In genomic region chr2:176804392-176804791, GRCh38 we compare ENCODE assay signal across 17 cellular contexts.
DNase-seq lines count a peak whose midpoint lies in the region; FAIRE-seq and TF ChIP-seq lines count a peak whose summit lies in the region.
"Had no signal": no experiment of that assay in that cellular context is flagged by ENCODE, and none has a peak within 500 bp of the region (broad histone marks: within the 10 kb centered on the region; RNA-seq: fewer than 3 reads in every experiment).

No MANE protein-coding gene starts in this region.

- no peak overlapping the region for H3K4me3 ChIP-seq in H1 (ENCODE audit: extremely low read depth in 1 of 4, insufficient read depth in 2 of 4, low read depth in 3 of 4, low read length in 4 of 4)
- H3K4me3 ChIP-seq: GM23338 had no signal

- H3K9me3 ChIP-seq in H1 (ENCODE audit: insufficient read depth in 2 of 2, low read depth in 1 of 2, low read length in 1 of 2): no peaks in the 10 kb centered on the region
- H3K9me3 ChIP-seq: BE2C had no signal

- H3K56ac ChIP-seq in H1 (replicated peaks; ENCODE audit: insufficient read length, low read depth, low read length): no peak overlapping the region

- no peak overlapping the region for H3K4me2 ChIP-seq in H1 (ENCODE audit: insufficient read depth in 1 of 2, low read depth in 2 of 2, low read length in 2 of 2)
- H3K4me2 ChIP-seq: GM23338 had no signal

- POLR2A ChIA-PET in H1 (lab: Charles Lee; ENCODE audit: partially characterized antibody): interaction anchor here (0.6 kb wide), 1 partner anchor 132 kb away, joined by 3 read pairs; no protein-coding TSS in a partner anchor

- no peak for FAIRE-seq in H1 (lab: Jason Lieb, UNC)
- FAIRE-seq: A204.1, D721Med, GM12891 had no signal

- CTCF ChIA-PET in H1 (lab: Charles Lee; ENCODE audit: partially characterized antibody): interaction anchor here (0.7 to 3.5 kb wide), 7 partner anchors 10 to 153 kb away, joined by 3 to 19 read pairs (median 4); no protein-coding TSS in a partner anchor

- no peak overlapping the region for H4K91ac ChIP-seq in H1 (replicated peaks; ENCODE audit: insufficient read length, low read length)

- H3K18ac ChIP-seq in H1 (ENCODE audit: extremely low read depth, low read length): no peak overlapping the region

- no peak overlapping the region for H2BK120ac ChIP-seq in H1 (replicated peaks; ENCODE audit: low read depth, low read length)

- no peak overlapping the region for H2BK20ac ChIP-seq in H1 (ENCODE audit: low read length)

- no peak overlapping the region for H2BK5ac ChIP-seq in H1 (ENCODE audit: low read depth, low read length)

- H3K79me1 ChIP-seq in H1 (ENCODE audit: low read depth, low read length): no peaks in the 10 kb centered on the region

- H4K8ac ChIP-seq in H1 (ENCODE audit: extremely low read depth, insufficient read depth, low read length): no peak overlapping the region

- no peak for TF ChIP-seq EP300 in H1 (IDR thresholded peaks at IDR 0.05; ENCODE audit: borderline replicate concordance in 1 of 2, low read depth in 2 of 2, low read length in 2 of 2)

- no peak overlapping the region for H3K4ac ChIP-seq in H1 (replicated peaks; ENCODE audit: insufficient read length, low read depth, low read length)

- 77% methylated on average over 2 of the region's 2 CpGs; no CpG with 5 or more reads in 1 of the 2 experiments for WGBS in H1 (ENCODE audit: extremely low coverage in 1 of 2, insufficient coverage in 1 of 2, insufficient read length in 1 of 2, insufficient replicate concordance in 2 of 2, low coverage in 1 of 2, low lambda C conversion rate in 2 of 2, missing lambda C conversion rate in 1 of 2), 2 experiments

- TF ChIP-seq CTCF in H1 (IDR thresholded peaks at IDR 0.05; ENCODE audit: control extremely low read depth in 1 of 3, insufficient read depth in 1 of 3, low read depth in 1 of 3, low read length in 3 of 3): no peak

- no peak for TF ChIP-seq POLR2A in H1 (IDR thresholded peaks at IDR 0.05; ENCODE audit: control extremely low read depth in 1 of 2, low read depth in 2 of 2, low read length in 2 of 2)

- no peak overlapping the region for H2BK15ac ChIP-seq in H1 (ENCODE audit: low read length)

- no peaks in the 10 kb centered on the region for H3K36me3 ChIP-seq in H1 (ENCODE audit: control insufficient read depth in 2 of 4, insufficient read depth in 4 of 4, low read length in 3 of 4)
- H3K36me3 ChIP-seq: BE2C had no signal

- TF ChIP-seq RAD21 in H1 (IDR thresholded peaks at IDR 0.05 in 1 of 2, conservative IDR thresholded peaks at IDR 0.05 in 1 of 2; ENCODE audit: low read depth in 2 of 2, low read length in 2 of 2): no peak

- no peak overlapping the region for H3K27ac ChIP-seq in H1 (ENCODE audit: low read depth, low read length)
- H3K27ac ChIP-seq: C4-2B had no signal

- H3K79me2 ChIP-seq in H1 (ENCODE audit: control insufficient read depth in 1 of 2, insufficient read depth in 2 of 2, low read length in 2 of 2): no peaks in the 10 kb centered on the region

- H3K14ac ChIP-seq in H1 (ENCODE audit: insufficient read length): no peak overlapping the region

- no peak overlapping the region for H2BK12ac ChIP-seq in H1 (ENCODE audit: low read depth, low read length)

- H3K23me2 ChIP-seq in H1 (ENCODE audit: low read depth, low read length): no peaks in the 10 kb centered on the region

- no peak overlapping the region for H4K5ac ChIP-seq in H1 (ENCODE audit: insufficient read length, low read depth, low read length)

- H3K9ac ChIP-seq in H1 (replicated peaks in 1 of 4; ENCODE audit: extremely low read depth in 1 of 4, low read depth in 3 of 4, low read length in 3 of 4): no peak overlapping the region

- DNase-seq in NCI-H510A treated with DMSO at 0.1 percent for 48 hours (lab: John Stamatoyannopoulos, UW) (peak; percentile 37), NCI-H510A (lab: John Stamatoyannopoulos, UW) (no peak), DMS153 (lab: John Stamatoyannopoulos, UW) (peak; percentile 53), NCI-H2029 treated with DMSO at 0.1 percent for 48 hours (lab: John Stamatoyannopoulos, UW) (peak; percentile 21), H1 (ENCODE audit: low read depth in 1 of 2, low spot score in 2 of 2) (no peak), putamen (ENCODE audit: low spot score) (no peak), amygdala (lab: John Stamatoyannopoulos, UW) (no peak)
- DNase-seq: BE2C; CD4-positive, alpha-beta memory T cell; DMS79; H9; IMR-90 had no signal

- no peaks in the 10 kb centered on the region for H4K20me1 ChIP-seq in H1 (replicated peaks in 1 of 2; ENCODE audit: control insufficient read depth in 1 of 2, insufficient read depth in 2 of 2, low read length in 2 of 2)

- no peaks in the 10 kb centered on the region for H3K4me1 ChIP-seq in H1 (replicated peaks in 1 of 4; ENCODE audit: control insufficient read depth in 3 of 4, insufficient read depth in 4 of 4, low read length in 3 of 4)
- H3K4me1 ChIP-seq: BE2C had no signal

- no peak overlapping the region for H2AK5ac ChIP-seq in H1 (ENCODE audit: low read depth, low read length)

- no peaks in the 10 kb centered on the region for H3K27me3 ChIP-seq in H1 (replicated peaks in 1 of 4; ENCODE audit: control insufficient read depth in 3 of 4, extremely low read depth in 1 of 4, insufficient read depth in 3 of 4, low read length in 3 of 4)
- H3K27me3 ChIP-seq: BE2C had no signal

- H2AFZ ChIP-seq in H1 (ENCODE audit: low read length): peak overlapping the region; percentile 76; the same call in 1 of the 2 replicates
- H2AFZ ChIP-seq: GM23338 had no signal

- H3K23ac ChIP-seq in H1 (ENCODE audit: insufficient read length): no peak overlapping the region

TF ChIP-seq in H1, 55 proteins besides CTCF, POLR2A, EP300 and RAD21:
- TF ChIP-seq JUND (IDR thresholded peaks at IDR 0.05; ENCODE audit: low read length) (no peak), TBP (IDR thresholded peaks at IDR 0.05; ENCODE audit: low read depth, low read length) (no peak), ASH2L (IDR thresholded peaks at IDR 0.05; ENCODE audit: low read length) (no peak), RXRA (IDR thresholded peaks at IDR 0.05; ENCODE audit: insufficient read depth, low read depth, low read length) (no peak), CTBP2 (IDR thresholded peaks at IDR 0.05; ENCODE audit: borderline replicate concordance, insufficient read depth, insufficient read length, low read length) (no peak), EGR1 (IDR thresholded peaks at IDR 0.05; ENCODE audit: borderline replicate concordance, low read depth, low read length) (no peak), GTF2F1 (IDR thresholded peaks at IDR 0.05; ENCODE audit: borderline replicate concordance, low read depth, low read length) (no peak), POLR2AphosphoS5 (IDR thresholded peaks at IDR 0.05; ENCODE audit: low read depth, low read length) (no peak), CREB1 (IDR thresholded peaks at IDR 0.05) (no peak), SIRT6 (IDR thresholded peaks at IDR 0.05; ENCODE audit: low read length) (no peak), NANOG (IDR thresholded peaks at IDR 0.05; ENCODE audit: insufficient read depth, low read depth, low read length, poor library complexity, severe bottlenecking) (no peak), BCL11A (IDR thresholded peaks at IDR 0.05; ENCODE audit: low read depth in 2 of 2, low read length in 2 of 2) (no peak), SP4 (IDR thresholded peaks at IDR 0.05; ENCODE audit: low read length) (no peak), CBX8 (IDR thresholded peaks at IDR 0.05; ENCODE audit: borderline replicate concordance, low read depth, low read length) (no peak)

Comparison
In these comparisons a context has a peak if more than half of its experiments do, and no peak if none do; other contexts are left out.
1. DNase-seq: peak in NCI-H510A treated with DMSO at 0.1 percent for 48 hours (single experiment), DMS153 (single experiment) and NCI-H2029 treated with DMSO at 0.1 percent for 48 hours (single experiment); none in NCI-H510A (single experiment), H1 (0 of 2), putamen (single experiment) and amygdala (0 of 56).